In genomic region chr10:12605580-12606405, GRCh38 we compare ENCODE assay signal across 8 cellular contexts.
A peak's percentile ranks its signal among the peaks of the same experiment; 100 is the strongest.
DNase-seq lines count a peak whose midpoint lies in the region; ATAC-seq and TF ChIP-seq lines count a peak whose summit lies in the region.

No MANE protein-coding gene starts in this region.

- DNase-seq in DND-41 (peak; percentile 90), MM.1S (peak; percentile 71), WTC11 (ENCODE audit: low spot score) (no peak), memory B cell (ENCODE audit: low spot score in 2 of 2) (peak; percentile 23 to 42), A673 (ENCODE audit: low spot score) (no peak)
- DNase-seq in central memory CD4-positive, alpha-beta T cell = peak; percentile 77

- H4K20me1 ChIP-seq in DND-41 (ENCODE audit: insufficient read depth, low read length) (no peaks in the 10 kb centered on the region), MM.1S (ENCODE audit: insufficient read depth, low read length) (no peaks in the 10 kb centered on the region)

- peak overlapping the region; percentile 65 for H2AFZ ChIP-seq in DND-41 (ENCODE audit: low read depth, low read length)
- H2AFZ ChIP-seq in MM.1S (ENCODE audit: low read length) = peak overlapping the region; percentile 59

- H3K27me3 Mint-ChIP-seq in WTC11 (ENCODE audit: low read depth) = no peaks in the 10 kb centered on the region
- H3K27me3 Mint-ChIP-seq in memory B cell = no peaks in the 10 kb centered on the region
- H3K27me3 Mint-ChIP-seq in stimulated activated memory B cell treated with anti-CD40 and anti-IgM and Interleukin-4, amounts not matched to agents 10 μg/mL and 1 μg/mL and 100 μg/mL, for 72 hours = no peaks in the 10 kb centered on the region

- peak overlapping the region; percentile 65 for H3K9ac ChIP-seq in DND-41 (ENCODE audit: low read depth, low read length)
- peak overlapping the region; percentile 61 for H3K9ac ChIP-seq in MM.1S (ENCODE audit: low read length)

- BruUV-seq in A673 (replicated peaks; lab: Mats Ljungman, UMichigan) = no TSS peak

- TF ChIP-seq CTCF in DND-41 (IDR thresholded peaks at IDR 0.05; ENCODE audit: borderline replicate concordance, extremely low read depth, low read length, poor library complexity, severe bottlenecking) = no peak
- no peak for TF ChIP-seq CTCF in MM.1S (IDR thresholded peaks at IDR 0.05; ENCODE audit: low read length)
- no peak for TF ChIP-seq CTCF in WTC11 (IDR thresholded peaks at IDR 0.05)
- TF ChIP-seq CTCF in A673 (conservative IDR thresholded peaks at IDR 0.05; ENCODE audit: low read depth, low read length) = no peak

- no peaks in the 10 kb centered on the region for H3K9me3 ChIP-seq in DND-41 (ENCODE audit: insufficient read depth, low read length, severe bottlenecking)
- no peaks in the 10 kb centered on the region for H3K9me3 ChIP-seq in MM.1S (replicated peaks; ENCODE audit: insufficient read depth, low read length)
- H3K9me3 ChIP-seq in A673 (ENCODE audit: low read depth, low read length, poor library complexity, severe bottlenecking) = no peaks in the 10 kb centered on the region

- H3F3A ChIP-seq in MM.1S (ENCODE audit: insufficient read depth, low read length) = peaks cover 6% of the 10 kb centered on the region; the same call in 1 of the 2 replicates

- H3K27ac ChIP-seq in DND-41 (ENCODE audit: low read length) (peak overlapping the region; percentile 96), MM.1S (ENCODE audit: low read length) (peak overlapping the region; percentile 64; the same call in 1 of the 2 replicates), A673 (ENCODE audit: low read depth, low read length, poor library complexity, severe bottlenecking) (no peak overlapping the region)

- peaks cover 8% of the 10 kb centered on the region for H3K4me1 Mint-ChIP-seq in WTC11
- peaks cover 33% of the 10 kb centered on the region for H3K4me1 Mint-ChIP-seq in memory B cell
- peaks cover 42% of the 10 kb centered on the region for H3K4me1 Mint-ChIP-seq in stimulated activated memory B cell treated with anti-CD40 and anti-IgM and Interleukin-4, amounts not matched to agents 10 μg/mL and 1 μg/mL and 100 μg/mL, for 72 hours

- H3K36me3 ChIP-seq in DND-41 (ENCODE audit: insufficient read depth, low read length) (no peaks in the 10 kb centered on the region), MM.1S (replicated peaks; ENCODE audit: insufficient read depth, low read length) (no peaks in the 10 kb centered on the region), A673 (ENCODE audit: insufficient read depth, low read length, poor library complexity, severe bottlenecking) (no peaks in the 10 kb centered on the region)

- H3K4me2 ChIP-seq in DND-41 (ENCODE audit: insufficient read depth, low read length) = peak overlapping the region; percentile 58
- peak overlapping the region; percentile 85 for H3K4me2 ChIP-seq in MM.1S (ENCODE audit: low read depth, low read length)

- H3K36me3 Mint-ChIP-seq in WTC11 = 0 out of 2 replicates have a peak, but pooled peaks cover under 1% of the 10 kb centered on the region
- H3K36me3 Mint-ChIP-seq in memory B cell = peaks cover 9% of the 10 kb centered on the region
- peaks cover 18% of the 10 kb centered on the region for H3K36me3 Mint-ChIP-seq in stimulated activated memory B cell treated with anti-CD40 and anti-IgM and Interleukin-4, amounts not matched to agents 10 μg/mL and 1 μg/mL and 100 μg/mL, for 72 hours

- CTCF ChIA-PET in WTC11 (lab: Charles Lee) (no interaction called here), A673 (lab: Charles Lee) (no interaction called here)

- peaks cover 41% of the 10 kb centered on the region for H3K4me1 ChIP-seq in DND-41 (ENCODE audit: insufficient read depth, low read length)
- H3K4me1 ChIP-seq in MM.1S (ENCODE audit: low read length) = peaks cover 10% of the 10 kb centered on the region
- no peaks in the 10 kb centered on the region for H3K4me1 ChIP-seq in A673 (ENCODE audit: insufficient read depth, low read length, poor library complexity, severe bottlenecking)

- H3K4me3 Mint-ChIP-seq in WTC11 (no peak overlapping the region), memory B cell (peak overlapping the region; percentile 79)
- H3K4me3 Mint-ChIP-seq in stimulated activated memory B cell treated with anti-CD40 and anti-IgM and Interleukin-4, amounts not matched to agents 10 μg/mL and 1 μg/mL and 100 μg/mL, for 72 hours = peak overlapping the region; percentile 77

- H3K27me3 ChIP-seq in DND-41 (ENCODE audit: insufficient read depth, low read length, poor library complexity) (no peaks in the 10 kb centered on the region), MM.1S (replicated peaks; ENCODE audit: insufficient read depth, low read length) (no peaks in the 10 kb centered on the region), A673 (replicated peaks; ENCODE audit: insufficient read depth, low read depth, low read length, poor library complexity) (no peaks in the 10 kb centered on the region)

- ATAC-seq in DND-41 (ENCODE audit: insufficient read depth, low read depth) (peak; percentile 83), GM21529 (IDR thresholded peaks at IDR 0.05; ENCODE audit: unreplicated experiment) (peak; percentile 70), WTC11 (no peak; the same call in 1 of the 2 replicates), memory B cell (ENCODE audit: low read depth) (peak; percentile 83)
- ATAC-seq in stimulated activated memory B cell treated with anti-CD40 and anti-IgM and Interleukin-4, amounts not matched to agents 10 μg/mL and 1 μg/mL and 100 μg/mL, for 72 hours = peak; percentile 87

- H3K27ac Mint-ChIP-seq in WTC11 (no peak overlapping the region; the same call in 1 of the 2 replicates), memory B cell (peak overlapping the region; percentile 84)
- peak overlapping the region; percentile 94 for H3K27ac Mint-ChIP-seq in stimulated activated memory B cell treated with anti-CD40 and anti-IgM and Interleukin-4, amounts not matched to agents 10 μg/mL and 1 μg/mL and 100 μg/mL, for 72 hours

- H3K4me3 ChIP-seq in DND-41 (ENCODE audit: low read depth in 1 of 2, low read length in 2 of 2) = peak overlapping the region in 1 of 2 experiments; percentile 42; a peak in 2 of 4 replicates
- H3K4me3 ChIP-seq in MM.1S (ENCODE audit: low read length) = peak overlapping the region; percentile 55
- no peak overlapping the region for H3K4me3 ChIP-seq in A673 (ENCODE audit: low read depth, low read length, poor library complexity, severe bottlenecking)

- intact Hi-C loops in A673 (cut with micrococcal nuclease; ENCODE audit: unreplicated experiment) = no loop called here

- H3K9me2 ChIP-seq in MM.1S (replicated peaks; ENCODE audit: insufficient read depth, low read length) = no peaks in the 10 kb centered on the region

- H3K79me2 ChIP-seq in DND-41 (ENCODE audit: insufficient read depth, low read length) (no peaks in the 10 kb centered on the region; the same call in 1 of the 2 replicates), MM.1S (ENCODE audit: low read length) (peaks cover 12% of the 10 kb centered on the region; the same call in 1 of the 2 replicates)

- peaks cover 9% of the 10 kb centered on the region for H3K9me3 Mint-ChIP-seq in WTC11
- H3K9me3 Mint-ChIP-seq in memory B cell = no peaks in the 10 kb centered on the region
- H3K9me3 Mint-ChIP-seq in stimulated activated memory B cell treated with anti-CD40 and anti-IgM and Interleukin-4, amounts not matched to agents 10 μg/mL and 1 μg/mL and 100 μg/mL, for 72 hours = no peaks in the 10 kb centered on the region

- POLR2A ChIA-PET in WTC11 (lab: Charles Lee) (no interaction called here), A673 (lab: Charles Lee; ENCODE audit: low non-redundant PET) (no interaction called here)

TF ChIP-seq in WTC11, 78 proteins besides CTCF, POLR2A, EP300 and RAD21:
- 0 out of 2 replicates have a peak, but pooled peaks have one; percentile 24 for TF ChIP-seq GABPB1 (CRISPR knock-in tag; IDR thresholded peaks at IDR 0.05)
- TF ChIP-seq, protein P1, sequence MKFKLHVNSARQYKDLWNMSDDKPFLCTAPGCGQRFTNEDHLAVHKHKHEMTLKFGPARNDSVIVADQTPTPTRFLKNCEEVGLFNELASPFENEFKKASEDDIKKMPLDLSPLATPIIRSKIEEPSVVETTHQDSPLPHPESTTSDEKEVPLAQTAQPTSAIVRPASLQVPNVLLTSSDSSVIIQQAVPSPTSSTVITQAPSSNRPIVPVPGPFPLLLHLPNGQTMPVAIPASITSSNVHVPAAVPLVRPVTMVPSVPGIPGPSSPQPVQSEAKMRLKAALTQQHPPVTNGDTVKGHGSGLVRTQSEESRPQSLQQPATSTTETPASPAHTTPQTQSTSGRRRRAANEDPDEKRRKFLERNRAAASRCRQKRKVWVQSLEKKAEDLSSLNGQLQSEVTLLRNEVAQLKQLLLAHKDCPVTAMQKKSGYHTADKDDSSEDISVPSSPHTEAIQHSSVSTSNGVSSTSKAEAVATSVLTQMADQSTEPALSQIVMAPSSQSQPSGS (CRISPR knock-in tag; IDR thresholded peaks at IDR 0.05; ENCODE audit: borderline replicate concordance, low read depth) = no peak

Comparison
In these comparisons a context has a peak if more than half of its experiments do, and no peak if none do; other contexts are left out.
1. DNase-seq: peak in DND-41 (single experiment), MM.1S (single experiment), central memory CD4-positive, alpha-beta T cell (single experiment) and memory B cell (2 of 2); none in WTC11 (single experiment) and A673 (single experiment).